ENCODE assay signal across 16 cellular contexts in genomic region chr3:138124689-138125420, GRCh38. TPM values are rescaled to one million over a fixed set of nuclear protein-coding genes. Genes with fewer than 3 reads are reported as not detected.
DNase-seq lines count a peak whose midpoint lies in the region; ATAC-seq, FAIRE-seq and TF ChIP-seq lines count a peak whose summit lies in the region.
"Had no signal": no experiment of that assay in that cellular context is flagged by ENCODE, and none has a peak within 500 bp of the region (broad histone marks: within the 10 kb centered on the region; RNA-seq: fewer than 3 reads in every experiment).

No MANE protein-coding gene starts in this region.

- TF ChIP-seq POLR2A in A549 (IDR thresholded peaks at IDR 0.05; ENCODE audit: low read length) (no peak), GM18505 (IDR thresholded peaks at IDR 0.05; ENCODE audit: borderline replicate concordance, extremely low read depth, insufficient read depth, insufficient read length) (no peak)

- no peak overlapping the region for H2AK5ac ChIP-seq in H9 (ENCODE audit: insufficient read length, low read length)

- no peaks in the 10 kb centered on the region for H3K79me1 ChIP-seq in H9 (ENCODE audit: insufficient read depth, low read depth, low read length, poor library complexity, severe bottlenecking)

- no peak overlapping the region for H3K18ac ChIP-seq in H9 (ENCODE audit: insufficient read length, low read depth, low read length)

- H2BK120ac ChIP-seq in H9 (ENCODE audit: low read depth, low read length, poor library complexity, severe bottlenecking), result no peak overlapping the region

- H2BK20ac ChIP-seq in H9 (ENCODE audit: low read depth, low read length, poor library complexity, severe bottlenecking), result no peak overlapping the region

- 83% methylated on average over 10 of the region's 10 CpGs for WGBS in A549 (ENCODE audit: missing lambda C conversion rate)
- no CpG with 5 or more reads among the region's 10 CpGs for WGBS in H9 (ENCODE audit: extremely low coverage, insufficient read length, low lambda C conversion rate)
- WGBS in mesodermal cell (ENCODE audit: insufficient coverage in 2 of 2), 2 experiments, result 91% methylated on average over 8 of the region's 10 CpGs

- no peak overlapping the region for H2AFZ ChIP-seq in H9 (ENCODE audit: low read length)
- no peak overlapping the region for H2AFZ ChIP-seq in astrocyte (ENCODE audit: low read depth, low read length)

- no peak overlapping the region for H3K56ac ChIP-seq in H9 (ENCODE audit: insufficient read length, low read depth, low read length)

- H4K20me1 ChIP-seq in H9 (ENCODE audit: control insufficient read depth, insufficient read depth, insufficient read length), result no peaks in the 10 kb centered on the region
- H4K20me1 ChIP-seq in astrocyte (ENCODE audit: insufficient read depth, low read length), result no peaks in the 10 kb centered on the region

- no peaks in the 10 kb centered on the region for H3K23me2 ChIP-seq in H9 (ENCODE audit: insufficient read length, low read depth, low read length, poor library complexity, severe bottlenecking)

- CTCF ChIA-PET in A549 (lab: Yijun Ruan, JAX), result interaction anchor here (1.5 to 3.3 kb wide), 3 partner anchors 9 to 57 kb away, joined by 4 to 11 read pairs (median 4); partner anchors contain the start of gene DZIP1L

- H2BK5ac ChIP-seq in H9 (ENCODE audit: insufficient read length, low read length), result no peak overlapping the region

- H2BK12ac ChIP-seq in H9 (ENCODE audit: insufficient read length, low read depth, low read length), result no peak overlapping the region

- 0 out of 3 replicates have a peak, but pooled peaks cover 4% of the 10 kb centered on the region for H3K9me3 ChIP-seq in A549
- H3K9me3 ChIP-seq in H9 (ENCODE audit: control insufficient read depth, low read depth, low read length), result no peaks in the 10 kb centered on the region
- H3K9me3 ChIP-seq in astrocyte (ENCODE audit: insufficient read depth, low read depth, low read length), result peaks cover 8% of the 10 kb centered on the region
- peaks cover 5% of the 10 kb centered on the region for H3K9me3 ChIP-seq in mesodermal cell (ENCODE audit: control insufficient read depth, low read length)
- H3K9me3 ChIP-seq: BE2C had no signal

- no peak overlapping the region; the same call in 1 of the 2 replicates for H3K14ac ChIP-seq in H9 (ENCODE audit: insufficient read depth, low read length)

- H3K36me3 Mint-ChIP-seq in H9 (ENCODE audit: insufficient read depth in 1 of 3, low read depth in 3 of 3) (peaks cover 0 to 6% (median 2%) of the 10 kb centered on the region in 3 experiments; a peak in 1 of 7 replicates), astrocyte (ENCODE audit: low read depth, unreplicated experiment) (peaks cover 2% of the 10 kb centered on the region)

- no peak overlapping the region for H3T11ph ChIP-seq in H9 (ENCODE audit: low read length)

- no peak overlapping the region for H3K9ac ChIP-seq in H9 (ENCODE audit: extremely low read depth, insufficient read length, low read length)
- H3K9ac ChIP-seq in astrocyte (ENCODE audit: low read length), result no peak overlapping the region

- H3K4ac ChIP-seq in H9 (ENCODE audit: low read depth, low read length), result no peak overlapping the region

- H3K4me3 Mint-ChIP-seq in H9 (no peak overlapping the region), astrocyte (ENCODE audit: unreplicated experiment) (no peak overlapping the region)
- H3K4me3 Mint-ChIP-seq: naive thymus-derived CD8-positive, alpha-beta T cell had no signal

- no peak overlapping the region for H3K27ac ChIP-seq in A549
- no peak overlapping the region for H3K27ac ChIP-seq in H9 (ENCODE audit: insufficient read length, low read depth, low read length)
- H3K27ac ChIP-seq in astrocyte (ENCODE audit: low read depth, low read length), result no peak overlapping the region
- H3K27ac ChIP-seq in mesodermal cell (ENCODE audit: low read depth, low read length, severe bottlenecking), result peak overlapping the region; percentile 83

- H3K27me3 Mint-ChIP-seq in H9 (ENCODE audit: low read depth) (no peaks in the 10 kb centered on the region; the same call in 1 of the 2 replicates), astrocyte (ENCODE audit: low read depth, unreplicated experiment) (peaks cover 3% of the 10 kb centered on the region)

- DNase-seq in A549 (ENCODE audit: low read depth in 1 of 2, low spot score in 1 of 2) (no peak), H9 (peak; percentile 53), astrocyte (ENCODE audit: low read depth) (peak; percentile 66)
- no peak for DNase-seq in stimulated activated CD4-positive, alpha-beta T cell treated with anti-CD3 and anti-CD28 coated beads, Interleukin-4, amount 100 ng/mL, for 1 hour
- DNase-seq: activated CD4-positive, CD25-positive, alpha-beta regulatory T cell; BE2C; MM.1S; naive thymus-derived CD8-positive, alpha-beta T cell had no signal

- peak overlapping the region; percentile 27 for H3K4me2 ChIP-seq in A549
- no peak overlapping the region for H3K4me2 ChIP-seq in H9 (ENCODE audit: insufficient read depth, insufficient read length, low read length)
- peak overlapping the region; percentile 53 for H3K4me2 ChIP-seq in astrocyte (ENCODE audit: low read length)

- peaks cover 16% of the 10 kb centered on the region for H3K4me1 ChIP-seq in A549
- H3K4me1 ChIP-seq in H9 (ENCODE audit: insufficient read depth, low read length), result no peaks in the 10 kb centered on the region; the same call in 1 of the 2 replicates
- H3K4me1 ChIP-seq in astrocyte (ENCODE audit: insufficient read depth, low read length), result peaks cover 12% of the 10 kb centered on the region
- H3K4me1 ChIP-seq in mesodermal cell (ENCODE audit: control insufficient read depth, insufficient read depth, low read length, poor library complexity, severe bottlenecking), result no peaks in the 10 kb centered on the region
- H3K4me1 ChIP-seq: BE2C had no signal

- ATAC-seq in A549, result no peak
- no peak for ATAC-seq in GM19395 (IDR thresholded peaks at IDR 0.05; ENCODE audit: unreplicated experiment)
- no peak for ATAC-seq in HG03460 (IDR thresholded peaks at IDR 0.05; ENCODE audit: unreplicated experiment)
- no peak for ATAC-seq in GM18505 (IDR thresholded peaks at IDR 0.05; ENCODE audit: unreplicated experiment)
- ATAC-seq: naive thymus-derived CD8-positive, alpha-beta T cell had no signal

- H3K27me3 ChIP-seq in H9 (ENCODE audit: insufficient read depth, low read length), result no peaks in the 10 kb centered on the region
- peaks cover 3% of the 10 kb centered on the region for H3K27me3 ChIP-seq in astrocyte (ENCODE audit: insufficient read depth, low read length)
- H3K27me3 ChIP-seq: BE2C had no signal

- no peak for FAIRE-seq in A549 (lab: Jason Lieb, UNC)
- peak; percentile 23 for FAIRE-seq in astrocyte (lab: Jason Lieb, UNC)
- FAIRE-seq: GM18507, islet of Langerhans, urothelium cell line had no signal

- no peak for TF ChIP-seq RAD21 in A549 (conservative IDR thresholded peaks at IDR 0.05 in 1 of 2, IDR thresholded peaks at IDR 0.05 in 1 of 2)

- H4K91ac ChIP-seq in H9 (ENCODE audit: insufficient read length, low read depth, low read length), result no peak overlapping the region

- TF ChIP-seq EP300 in A549 (IDR thresholded peaks at IDR 0.05), result no peak

- H3K9me3 Mint-ChIP-seq in H9, result peaks cover 0 to 8% of the 10 kb centered on the region in 2 experiments; a peak in 1 of 5 replicates
- H3K9me3 Mint-ChIP-seq in astrocyte (ENCODE audit: unreplicated experiment), result peaks cover 4% of the 10 kb centered on the region
- H3K9me3 Mint-ChIP-seq: naive thymus-derived CD8-positive, alpha-beta T cell had no signal

- no peak overlapping the region; a peak in 1 of 7 replicates for H3K27ac Mint-ChIP-seq in H9
- H3K27ac Mint-ChIP-seq in astrocyte (ENCODE audit: unreplicated experiment), result no peak overlapping the region

- H3K4me3 ChIP-seq in A549 (no peak overlapping the region), astrocyte (ENCODE audit: insufficient read depth, low read depth, low read length) (no peak overlapping the region), mesodermal cell (ENCODE audit: extremely low read depth, insufficient read depth, low read length, poor library complexity, severe bottlenecking) (no peak overlapping the region)

- H4K8ac ChIP-seq in H9 (replicated peaks; ENCODE audit: insufficient read length, low read depth, low read length), result no peak overlapping the region

- H3K36me3 ChIP-seq in astrocyte (ENCODE audit: insufficient read depth, low read length) (no peaks in the 10 kb centered on the region), mesodermal cell (ENCODE audit: control insufficient read depth, insufficient read depth, low read length) (no peaks in the 10 kb centered on the region)
- H3K36me3 ChIP-seq: BE2C had no signal

- TF ChIP-seq CTCF in A549 (IDR thresholded peaks at IDR 0.05) (no peak), H9 (conservative IDR thresholded peaks at IDR 0.05) (no peak), astrocyte (IDR thresholded peaks at IDR 0.05; ENCODE audit: insufficient read depth, low read depth, low read length) (no peak)

- no peak overlapping the region for H4K5ac ChIP-seq in H9 (ENCODE audit: insufficient read length, low read depth, low read length)

- no peak overlapping the region for H2BK15ac ChIP-seq in H9 (ENCODE audit: low read depth, low read length)

- no peaks in the 10 kb centered on the region for H3K79me2 ChIP-seq in H9 (ENCODE audit: insufficient read depth, low read length)
- no peaks in the 10 kb centered on the region for H3K79me2 ChIP-seq in astrocyte (ENCODE audit: insufficient read depth, low read length)

- H3K4me1 Mint-ChIP-seq in H9 (peaks cover 11 to 13% of the 10 kb centered on the region in 2 experiments), astrocyte (ENCODE audit: low read depth, unreplicated experiment) (peaks cover 14% of the 10 kb centered on the region)

- no peak overlapping the region for H3K23ac ChIP-seq in H9 (ENCODE audit: insufficient read length, low read depth, low read length)

- POLR2A ChIA-PET in A549 (lab: Yijun Ruan, JAX), result no interaction called here

RNA-seq across cellular contexts. Expression of gene A4GNT, which starts 7.3 kb away (rescaled TPM):
- polyA plus RNA-seq in A549 (2011; rRNA removed) (not detected in 2 replicates), A549 (2017; fragmentation: RNase III; extraction: RNeasy Plus Mini Kit Qiagen cat#74134 plus additional on column Dnase treatment) (not detected in 3 replicates)
- not detected in 2 replicates for polyA plus RNA-seq in A549 (2012; cell fraction: cytosol; rRNA removed)
- polyA plus RNA-seq in A549 (2012; cell fraction: nucleus; rRNA removed), result not detected in 2 replicates
- polyA minus RNA-seq in A549 (2011; rRNA and poly(A)+ RNA removed), result not detected in 2 replicates
- total RNA-seq in H9 (2021) (not detected in 2 replicates), astrocyte (not detected in 2 replicates)
- not detected for polyA plus RNA-seq in mesodermal cell (2013, experiment 1 of 2)
- not detected for polyA plus RNA-seq in mesodermal cell (2013, experiment 2 of 2)
- total RNA-seq: epithelial cell of proximal tubule; naive thymus-derived CD8-positive, alpha-beta T cell had no signal
- polyA plus RNA-seq: naive thymus-derived CD8-positive, alpha-beta T cell had no signal

RNA-seq across cellular contexts. Expression of gene DZIP1L, which starts 9.4 kb away (rescaled TPM):
- polyA plus RNA-seq in A549 (2011; rRNA removed) (2.7 and 3.1 TPM in 2 replicates), A549 (2017; fragmentation: RNase III; extraction: RNeasy Plus Mini Kit Qiagen cat#74134 plus additional on column Dnase treatment) (5.2 to 7.0 TPM (median 6.9 TPM) in 3 replicates)
- polyA plus RNA-seq in A549 (2012; cell fraction: cytosol; rRNA removed), result 3.0 and 4.5 TPM in 2 replicates
- polyA plus RNA-seq in A549 (2012; cell fraction: nucleus; rRNA removed), result 9.5 and 13.6 TPM in 2 replicates
- polyA minus RNA-seq in A549 (2011; rRNA and poly(A)+ RNA removed), result 8.3 and 8.4 TPM in 2 replicates
- total RNA-seq in H9 (2021) (9.2 and 10.4 TPM in 2 replicates), astrocyte (19.0 and 19.8 TPM in 2 replicates)
- 12.6 TPM for polyA plus RNA-seq in mesodermal cell (2013, experiment 1 of 2)
- 9.6 TPM for polyA plus RNA-seq in mesodermal cell (2013, experiment 2 of 2)
- total RNA-seq: naive thymus-derived CD8-positive, alpha-beta T cell had no signal
- polyA plus RNA-seq: naive thymus-derived CD8-positive, alpha-beta T cell had no signal

RNA-seq across cellular contexts. Expression of gene DBR1, which starts 49.9 kb away (rescaled TPM):
- polyA plus RNA-seq in A549 (2011; rRNA removed) (11.1 and 14.2 TPM in 2 replicates), A549 (2017; fragmentation: RNase III; extraction: RNeasy Plus Mini Kit Qiagen cat#74134 plus additional on column Dnase treatment) (11.7 to 13.5 TPM (median 13.2 TPM) in 3 replicates)
- 8.2 and 9.0 TPM in 2 replicates for polyA plus RNA-seq in A549 (2012; cell fraction: cytosol; rRNA removed)
- polyA plus RNA-seq in A549 (2012; cell fraction: nucleus; rRNA removed), result 5.8 and 7.2 TPM in 2 replicates
- 5.7 and 5.8 TPM in 2 replicates for polyA minus RNA-seq in A549 (2011; rRNA and poly(A)+ RNA removed)
- total RNA-seq in H9 (2021) (20.8 and 21.6 TPM in 2 replicates), astrocyte (14.8 and 14.9 TPM in 2 replicates)
- polyA plus RNA-seq in mesodermal cell (2013, experiment 1 of 2), result 13.7 TPM
- 14.0 TPM for polyA plus RNA-seq in mesodermal cell (2013, experiment 2 of 2)

Comparison
In these comparisons a context has a peak if more than half of its experiments do, and no peak if none do; other contexts are left out.
1. DNase-seq: peak in H9 (single experiment) and astrocyte (single experiment); none in A549 (0 of 2) and stimulated activated CD4-positive, alpha-beta T cell treated with anti-CD3 and anti-CD28 coated beads, Interleukin-4, amount 100 ng/mL, for 1 hour (single experiment).